In the genomic region with DNA sequence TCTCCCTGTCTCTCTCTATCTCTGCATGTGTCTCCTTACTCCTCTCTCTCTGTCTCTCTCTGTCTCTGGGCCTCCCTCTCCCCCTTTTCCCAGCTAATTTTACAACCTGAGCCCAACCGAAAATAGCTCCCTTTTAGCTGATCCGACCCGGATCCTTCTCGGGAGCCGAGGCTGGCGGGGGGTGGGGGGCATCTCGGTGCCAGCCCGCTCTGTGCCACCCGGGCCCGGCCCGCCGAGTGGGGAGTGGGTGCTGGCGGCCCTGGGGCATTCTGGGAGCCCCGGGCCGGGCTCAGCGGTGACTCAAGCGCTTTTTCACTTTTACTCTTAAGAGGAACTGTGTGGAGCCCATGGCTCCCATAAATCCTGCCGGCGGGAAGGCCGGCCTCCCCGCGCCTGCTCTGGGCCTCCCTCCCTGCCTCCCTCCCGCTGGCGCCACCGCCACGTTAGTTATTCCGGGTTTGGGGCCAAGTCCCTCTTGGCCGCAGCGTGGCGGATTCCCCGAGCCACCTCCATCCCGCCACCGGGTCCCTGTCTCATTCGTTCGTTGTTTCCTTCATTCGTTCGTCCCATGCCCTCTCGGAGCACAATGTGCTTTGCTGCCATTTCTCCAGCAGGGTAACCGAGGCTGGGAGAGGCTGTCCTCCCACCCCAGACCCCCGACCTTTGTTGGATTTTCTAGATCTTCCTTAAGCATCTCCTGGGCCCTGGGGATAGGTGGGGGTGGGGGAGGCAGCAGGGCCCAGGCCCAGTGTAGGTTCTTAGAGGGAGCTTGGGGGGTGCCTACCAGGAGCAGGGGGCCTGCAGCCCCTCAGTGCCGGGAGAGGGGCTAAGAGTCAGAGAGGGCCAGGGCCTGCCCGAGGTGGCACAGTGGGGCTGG, we compare ENCODE assay signal across 8 cellular contexts. TPM values are rescaled to one million over a fixed set of nuclear protein-coding genes. Genes with fewer than 3 reads are reported as not detected.
DNase-seq lines count a peak whose midpoint lies in the region; ATAC-seq, FAIRE-seq and TF ChIP-seq lines count a peak whose summit lies in the region.

No MANE protein-coding gene starts in this region.

- WGBS in iPS DF 6.9 (ENCODE audit: insufficient coverage, insufficient read length): no CpG with 5 or more reads among the region's 42 CpGs
- WGBS in small intestine, 3 donors: 20 to 54% (median 41%) methylated on average over 39 to 42 of the region's 42 CpGs

- H3K4me3 ChIP-seq in GM23338 (peak overlapping the region; percentile 52), iPS DF 6.9 (ENCODE audit: low read length) (peak overlapping the region; percentile 12; the same call in 1 of the 2 replicates), small intestine (ENCODE audit: low read depth in 1 of 2, low read length in 2 of 2) (peak overlapping the region in 1 of 2 donors; percentile 28)

- no peak for FAIRE-seq in small intestine (lab: Jason Lieb, UNC)

- H3K27ac Mint-ChIP-seq in GM23338: no peak overlapping the region

- H3K27me3 Mint-ChIP-seq in GM23338 (ENCODE audit: insufficient read depth, low read depth, poor library complexity): peaks cover 85% of the 10 kb centered on the region

- H3K36me3 ChIP-seq in GM23338 (ENCODE audit: insufficient read depth) (no peaks in the 10 kb centered on the region), iPS DF 6.9 (ENCODE audit: control insufficient read depth, insufficient read depth, low read length) (no peaks in the 10 kb centered on the region), small intestine (ENCODE audit: control insufficient read depth in 2 of 2, insufficient read depth in 2 of 2, low read length in 2 of 2) (no peaks in the 10 kb centered on the region)

- TF ChIP-seq CTCF in 22Rv1 (IDR thresholded peaks at IDR 0.05) (no peak), GM23338 (conservative IDR thresholded peaks at IDR 0.05; ENCODE audit: low read depth in 2 of 2) (peak in 1 of 2 experiments; percentile 14; a peak in 1 of 4 replicates)

- H3K27me3 ChIP-seq in GM23338 (ENCODE audit: insufficient read depth) (peaks cover 99% of the 10 kb centered on the region), iPS DF 6.9 (ENCODE audit: control insufficient read depth, insufficient read depth, low read length) (peaks cover 75% of the 10 kb centered on the region), small intestine (ENCODE audit: control insufficient read depth in 2 of 2, insufficient read depth in 2 of 2, low read length in 2 of 2) (no peaks in the 10 kb centered on the region)

- H3K4me3 Mint-ChIP-seq in GM23338: peak overlapping the region; percentile 74

- H3K9me3 ChIP-seq in iPS DF 6.9 (ENCODE audit: control insufficient read depth, insufficient read depth, low read length) (no peaks in the 10 kb centered on the region), small intestine (ENCODE audit: control insufficient read depth, low read depth) (no peaks in the 10 kb centered on the region)

- no peaks in the 10 kb centered on the region; the same call in 2 of the 3 replicates for H3K9me3 Mint-ChIP-seq in GM23338

- DNase-seq in GM23338 (ENCODE audit: low spot score): peak; percentile 59
- no peak for DNase-seq in iPS DF 6.9 (ENCODE audit: low read depth, low spot score)
- DNase-seq in small intestine: no peak
- no peak for DNase-seq in NCI-H2107 treated with DMSO at 0.1 percent for 48 hours (lab: John Stamatoyannopoulos, UW; ENCODE audit: unreplicated experiment)
- DNase-seq in stimulated activated naive CD4-positive, alpha-beta T cell treated with Interleukin-2 at 50 U/mL for 16 hours (lab: John Stamatoyannopoulos, UW): no peak

- ATAC-seq in GM23338 (peak; percentile 4), GM21576 (IDR thresholded peaks at IDR 0.05; ENCODE audit: unreplicated experiment) (no peak)

- peak overlapping the region; percentile 81 for H3K4me2 ChIP-seq in GM23338

- H3K9me2 ChIP-seq in GM23338 (ENCODE audit: insufficient read depth): no peaks in the 10 kb centered on the region

- no peaks in the 10 kb centered on the region; the same call in 2 of the 3 replicates for H3K36me3 Mint-ChIP-seq in GM23338 (ENCODE audit: low read depth)

- no peaks in the 10 kb centered on the region for H3K79me2 ChIP-seq in GM23338 (replicated peaks; ENCODE audit: insufficient read depth)

- H3K27ac ChIP-seq in 22Rv1 (peak overlapping the region; percentile 81; the same call in 1 of the 2 replicates), GM23338 (ENCODE audit: low read depth) (no peak overlapping the region), angular gyrus (ENCODE audit: low read depth, low read length) (peak overlapping the region; percentile 83), iPS DF 6.9 (ENCODE audit: low read length) (no peak overlapping the region), small intestine (ENCODE audit: low read depth in 1 of 2, low read length in 1 of 2) (peak overlapping the region; percentile 8 to 32)

- peaks cover 19% of the 10 kb centered on the region; the same call in 1 of the 2 replicates for H3K4me1 ChIP-seq in GM23338 (ENCODE audit: insufficient read depth)
- H3K4me1 ChIP-seq in iPS DF 6.9 (ENCODE audit: control insufficient read depth, insufficient read depth, low read length): peaks cover 6% of the 10 kb centered on the region
- H3K4me1 ChIP-seq in small intestine (ENCODE audit: control insufficient read depth in 2 of 2, insufficient read depth in 1 of 2, low read depth in 1 of 2, low read length in 1 of 2): peaks cover 0 to 2% of the 10 kb centered on the region in 2 donors

- H3F3A ChIP-seq in GM23338 (replicated peaks; ENCODE audit: low read depth): peaks cover 5% of the 10 kb centered on the region; the same call in 1 of the 2 replicates

- H4K20me1 ChIP-seq in GM23338 (replicated peaks; ENCODE audit: insufficient read depth): peaks cover 3% of the 10 kb centered on the region; the same call in 1 of the 2 replicates

- peak overlapping the region; percentile 88 for H2AFZ ChIP-seq in GM23338

- peaks cover 33% of the 10 kb centered on the region for H3K4me1 Mint-ChIP-seq in GM23338

TF ChIP-seq in GM23338, 12 proteins besides CTCF, POLR2A, EP300 and RAD21:
- TF ChIP-seq, protein P1, sequence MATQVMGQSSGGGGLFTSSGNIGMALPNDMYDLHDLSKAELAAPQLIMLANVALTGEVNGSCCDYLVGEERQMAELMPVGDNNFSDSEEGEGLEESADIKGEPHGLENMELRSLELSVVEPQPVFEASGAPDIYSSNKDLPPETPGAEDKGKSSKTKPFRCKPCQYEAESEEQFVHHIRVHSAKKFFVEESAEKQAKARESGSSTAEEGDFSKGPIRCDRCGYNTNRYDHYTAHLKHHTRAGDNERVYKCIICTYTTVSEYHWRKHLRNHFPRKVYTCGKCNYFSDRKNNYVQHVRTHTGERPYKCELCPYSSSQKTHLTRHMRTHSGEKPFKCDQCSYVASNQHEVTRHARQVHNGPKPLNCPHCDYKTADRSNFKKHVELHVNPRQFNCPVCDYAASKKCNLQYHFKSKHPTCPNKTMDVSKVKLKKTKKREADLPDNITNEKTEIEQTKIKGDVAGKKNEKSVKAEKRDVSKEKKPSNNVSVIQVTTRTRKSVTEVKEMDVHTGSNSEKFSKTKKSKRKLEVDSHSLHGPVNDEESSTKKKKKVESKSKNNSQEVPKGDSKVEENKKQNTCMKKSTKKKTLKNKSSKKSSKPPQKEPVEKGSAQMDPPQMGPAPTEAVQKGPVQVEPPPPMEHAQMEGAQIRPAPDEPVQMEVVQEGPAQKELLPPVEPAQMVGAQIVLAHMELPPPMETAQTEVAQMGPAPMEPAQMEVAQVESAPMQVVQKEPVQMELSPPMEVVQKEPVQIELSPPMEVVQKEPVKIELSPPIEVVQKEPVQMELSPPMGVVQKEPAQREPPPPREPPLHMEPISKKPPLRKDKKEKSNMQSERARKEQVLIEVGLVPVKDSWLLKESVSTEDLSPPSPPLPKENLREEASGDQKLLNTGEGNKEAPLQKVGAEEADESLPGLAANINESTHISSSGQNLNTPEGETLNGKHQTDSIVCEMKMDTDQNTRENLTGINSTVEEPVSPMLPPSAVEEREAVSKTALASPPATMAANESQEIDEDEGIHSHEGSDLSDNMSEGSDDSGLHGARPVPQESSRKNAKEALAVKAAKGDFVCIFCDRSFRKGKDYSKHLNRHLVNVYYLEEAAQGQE (IDR thresholded peaks at IDR 0.05; ENCODE audit: unreplicated experiment): no peak
- TF ChIP-seq EZH2 (IDR thresholded peaks at IDR 0.05; ENCODE audit: low read depth, unreplicated experiment): peak; percentile 78

RNA-seq across cellular contexts. Expression of gene NFIC, which starts 3.2 kb away (rescaled TPM):
- total RNA-seq in GM23338 (2014; rRNA removed; shearing (Covaris generic)): 0.58 and 1.3 TPM in 2 replicates
- polyA plus RNA-seq in GM23338 (2016; fragmentation: Nextera tagmentation; extraction: Ambion mirVana) (5.3 and 8.2 TPM in 2 replicates), small intestine (10 to 100 TPM in 1 of 3 donors, 1 to 10 TPM in 2; 4.5 to 37.9 (median 6.2) TPM)

Comparison
In these comparisons a context has a peak if more than half of its experiments do, and no peak if none do; other contexts are left out.
1. H3K27ac ChIP-seq: peak in 22Rv1 (single experiment), angular gyrus (single experiment) and small intestine (2 of 2); none in GM23338 (single experiment) and iPS DF 6.9 (single experiment).